In genomic region chr3:133761605-133762484, GRCh38 we compare ENCODE assay signal across 24 cellular contexts.
"Had no signal": no experiment of that assay in that cellular context is flagged by ENCODE, and none has a peak within 500 bp of the region (broad histone marks: within the 10 kb centered on the region; RNA-seq: fewer than 3 reads in every experiment).

No MANE protein-coding gene starts in this region.

- H3K36me3 ChIP-seq: ascending aorta, cardiac muscle cell, MG63, SJCRH30 had no signal

- H3K4me1 ChIP-seq: ascending aorta had no signal

- H3K27me3 ChIP-seq: ascending aorta had no signal

- ATAC-seq: activated CD8-positive, alpha-beta T cell treated with anti-CD3 and anti-CD28 coated beads, Interleukin-2, amount 10 ng/mL, durations not matched to agents 7 days and 5 days; Panc1 had no signal

- H3K4me3 ChIP-seq: ascending aorta, cardiac muscle cell, MG63, SJCRH30, SK-N-MC had no signal

- H3K9me3 ChIP-seq: ascending aorta, MG63, SJCRH30 had no signal

- H3K27ac ChIP-seq: ascending aorta, cardiac muscle cell, SJCRH30, SK-N-MC had no signal

- DNase-seq: activated CD4-positive, alpha-beta T cell treated with anti-CD3 and anti-CD28 coated beads, Interleukin-2, amount 10 ng/mL, durations not matched to agents 7 days and 5 days; activated CD4-positive, alpha-beta T cell treated with anti-CD3 and anti-CD28 coated beads, Interleukin-2, amount 50 U/mL, for 48 hours; activated CD8-positive, alpha-beta T cell treated with anti-CD3 and anti-CD28 coated beads, Interleukin-2, amount 10 ng/mL, durations not matched to agents 7 days and 5 days; activated gamma-delta T cell; activated naive CD4-positive, alpha-beta T cell treated with Interleukin-2 at 50 U/mL for 16 hours; activated naive CD8-positive, alpha-beta T cell treated with anti-CD3 and anti-CD28 coated beads, Interleukin-2, amount 10 ng/mL, durations not matched to agents 7 days and 5 days; activated T-cell treated with anti-CD3 and anti-CD28 coated beads, Interleukin-2, amount 50 U/mL, for 24 hours; amygdala; Karpas-422; MG63; MV-4-11; NCI-H1092; NCI-H1436 treated with DMSO at 0.1 percent for 48 hours; NCI-H1694 treated with DMSO at 0.1 percent for 48 hours; NCI-H2029; NCI-H510A; NCI-H526; NCI-H748 treated with DMSO at 0.1 percent for 48 hours; SHP77; SJCRH30 had no signal
